In the genomic region with DNA sequence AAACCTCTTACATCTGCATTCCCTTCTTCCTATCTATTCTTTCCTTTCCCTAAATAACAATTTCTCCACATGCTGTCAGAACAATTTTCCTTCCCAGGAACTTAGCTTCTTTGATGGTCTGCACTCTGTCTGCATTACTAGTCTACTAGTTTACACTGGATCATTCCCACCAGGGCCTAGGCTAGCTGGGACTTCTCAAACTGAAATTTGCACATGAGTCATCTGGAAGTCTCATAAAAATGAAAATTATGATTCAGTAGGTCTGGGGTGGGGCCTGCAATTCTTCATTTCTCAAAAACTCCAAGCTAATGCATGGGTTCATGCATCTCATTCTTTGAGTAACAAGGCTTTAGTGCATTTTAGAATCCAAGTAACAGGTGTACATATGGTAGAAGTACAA, we compare ENCODE assay signal across 20 cellular contexts.
DNase-seq lines count a peak whose midpoint lies in the region; ATAC-seq, FAIRE-seq and TF ChIP-seq lines count a peak whose summit lies in the region.
"Had no signal": no experiment of that assay in that cellular context is flagged by ENCODE, and none has a peak within 500 bp of the region (broad histone marks: within the 10 kb centered on the region; RNA-seq: fewer than 3 reads in every experiment).

No MANE protein-coding gene starts in this region.

- FAIRE-seq in H54 (lab: Jason Lieb, UNC) = no peak
- FAIRE-seq: GM12891 had no signal

- ATAC-seq in left colon = peak; percentile 74

- TF ChIP-seq POLR2A in H54 (IDR thresholded peaks at IDR 0.05; ENCODE audit: low read depth, low read length) = no peak

- intact Hi-C loops in left colon (cut with DNase I, micrococcal nuclease) = no loop called here

- peak; percentile 39 for DNase-seq in AG20443 (ENCODE audit: low spot score)
- DNase-seq in H54 (ENCODE audit: insufficient read length, low spot score) = peak; percentile 25
- peak; percentile 31 for DNase-seq in amniotic epithelial cell (ENCODE audit: low read depth)
- DNase-seq in left colon = no peak
- DNase-seq in D341Med (ENCODE audit: low spot score) = no peak
- no peak for DNase-seq in RPMI8226
- no peak for DNase-seq in HK-2 (ENCODE audit: unreplicated experiment)
- DNase-seq: amygdala; BE2C; effector CD8-positive, alpha-beta T cell; GDM1; KBM-7; midbrain; NCI-H1105; NCI-H2107; NCI-H526 treated with DMSO at 0.1 percent for 48 hours; OCI-M1; stimulated activated CD4-positive, alpha-beta T cell treated with anti-CD3 and anti-CD28 coated beads, Interleukin-4, amount 100 ng/mL, for 1 hour; stimulated activated CD8-positive, alpha-beta memory T cell treated with anti-CD3 and anti-CD28 coated beads, Interleukin-4, amount 100 ng/mL, for 48 hours had no signal

Comparison
In these comparisons a context has a peak if more than half of its experiments do, and no peak if none do; other contexts are left out.
1. DNase-seq: peak in AG20443 (single experiment), H54 (single experiment) and amniotic epithelial cell (single experiment); none in left colon (0 of 2), D341Med (single experiment), RPMI8226 (single experiment) and HK-2 (single experiment).